Comparison of ENCODE assay signal across 2 cellular contexts in genomic region chr1:181084606-181084969, GRCh38.
TF ChIP-seq lines count a peak whose summit lies in the region.

No MANE protein-coding gene starts in this region.

TF ChIP-seq in HCT116, 20 proteins besides CTCF, POLR2A, EP300 and RAD21:
- no peak for TF ChIP-seq SRF (IDR thresholded peaks at IDR 0.05; ENCODE audit: low read depth)
- no peak for TF ChIP-seq ZNF274 (IDR thresholded peaks at IDR 0.05; ENCODE audit: low read depth, low read length)
- TF ChIP-seq SP1 (IDR thresholded peaks at IDR 0.05; ENCODE audit: low read depth): no peak
- no peak for TF ChIP-seq POLR2AphosphoS5 (IDR thresholded peaks at IDR 0.05; ENCODE audit: low read depth, low read length)
- TF ChIP-seq REST (IDR thresholded peaks at IDR 0.05; ENCODE audit: low read depth): no peak
- no peak for TF ChIP-seq YY1 (IDR thresholded peaks at IDR 0.05; ENCODE audit: extremely low read depth, insufficient replicate concordance, low read depth, low read length)

TF ChIP-seq in K562, 482 proteins besides CTCF, POLR2A, EP300 and RAD21:
- TF ChIP-seq, protein P1, sequence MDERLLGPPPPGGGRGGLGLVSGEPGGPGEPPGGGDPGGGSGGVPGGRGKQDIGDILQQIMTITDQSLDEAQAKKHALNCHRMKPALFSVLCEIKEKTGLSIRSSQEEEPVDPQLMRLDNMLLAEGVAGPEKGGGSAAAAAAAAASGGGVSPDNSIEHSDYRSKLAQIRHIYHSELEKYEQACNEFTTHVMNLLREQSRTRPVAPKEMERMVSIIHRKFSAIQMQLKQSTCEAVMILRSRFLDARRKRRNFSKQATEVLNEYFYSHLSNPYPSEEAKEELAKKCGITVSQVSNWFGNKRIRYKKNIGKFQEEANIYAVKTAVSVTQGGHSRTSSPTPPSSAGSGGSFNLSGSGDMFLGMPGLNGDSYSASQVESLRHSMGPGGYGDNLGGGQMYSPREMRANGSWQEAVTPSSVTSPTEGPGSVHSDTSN (CRISPR knock-in tag; IDR thresholded peaks at IDR 0.05; ENCODE audit: low read depth): no peak
- TF ChIP-seq, protein P1 (tag; conservative IDR thresholded peaks at IDR 0.05; ENCODE audit: low read depth): 0 out of 2 replicates have a peak, but pooled peaks have one; percentile 3
- no peak for TF ChIP-seq CSDE1 (IDR thresholded peaks at IDR 0.05)
- TF ChIP-seq VEZF1 (CRISPR knock-in tag; IDR thresholded peaks at IDR 0.05): 0 out of 2 replicates have a peak, but pooled peaks have one; percentile 2
- TF ChIP-seq, protein P2, sequence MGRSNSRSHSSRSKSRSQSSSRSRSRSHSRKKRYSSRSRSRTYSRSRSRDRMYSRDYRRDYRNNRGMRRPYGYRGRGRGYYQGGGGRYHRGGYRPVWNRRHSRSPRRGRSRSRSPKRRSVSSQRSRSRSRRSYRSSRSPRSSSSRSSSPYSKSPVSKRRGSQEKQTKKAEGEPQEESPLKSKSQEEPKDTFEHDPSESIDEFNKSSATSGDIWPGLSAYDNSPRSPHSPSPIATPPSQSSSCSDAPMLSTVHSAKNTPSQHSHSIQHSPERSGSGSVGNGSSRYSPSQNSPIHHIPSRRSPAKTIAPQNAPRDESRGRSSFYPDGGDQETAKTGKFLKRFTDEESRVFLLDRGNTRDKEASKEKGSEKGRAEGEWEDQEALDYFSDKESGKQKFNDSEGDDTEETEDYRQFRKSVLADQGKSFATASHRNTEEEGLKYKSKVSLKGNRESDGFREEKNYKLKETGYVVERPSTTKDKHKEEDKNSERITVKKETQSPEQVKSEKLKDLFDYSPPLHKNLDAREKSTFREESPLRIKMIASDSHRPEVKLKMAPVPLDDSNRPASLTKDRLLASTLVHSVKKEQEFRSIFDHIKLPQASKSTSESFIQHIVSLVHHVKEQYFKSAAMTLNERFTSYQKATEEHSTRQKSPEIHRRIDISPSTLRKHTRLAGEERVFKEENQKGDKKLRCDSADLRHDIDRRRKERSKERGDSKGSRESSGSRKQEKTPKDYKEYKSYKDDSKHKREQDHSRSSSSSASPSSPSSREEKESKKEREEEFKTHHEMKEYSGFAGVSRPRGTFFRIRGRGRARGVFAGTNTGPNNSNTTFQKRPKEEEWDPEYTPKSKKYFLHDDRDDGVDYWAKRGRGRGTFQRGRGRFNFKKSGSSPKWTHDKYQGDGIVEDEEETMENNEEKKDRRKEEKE (IDR thresholded peaks at IDR 0.05; ENCODE audit: borderline replicate concordance in 1 of 2, control insufficient read depth in 1 of 2, low read depth in 2 of 2, low read length in 1 of 2): no peak
- TF ChIP-seq KAT7 (CRISPR knock-in tag; IDR thresholded peaks at IDR 0.05; ENCODE audit: borderline replicate concordance): 0 out of 2 replicates have a peak, but pooled peaks have one; percentile 55
- TF ChIP-seq TCF7 (IDR thresholded peaks at IDR 0.05; ENCODE audit: borderline replicate concordance): peak; percentile 66; the same call in 1 of the 2 replicates
- TF ChIP-seq ARHGAP35 (IDR thresholded peaks at IDR 0.05; ENCODE audit: partially characterized antibody): no peak
- no peak for TF ChIP-seq ZNF384 (IDR thresholded peaks at IDR 0.05; ENCODE audit: low read depth, low read length)
- peak in 1 of 2 experiments; percentile 37; a peak in 2 of 4 replicates for TF ChIP-seq KDM1A (IDR thresholded peaks at IDR 0.05)
- peak; percentile 81; the same call in 1 of the 2 replicates for TF ChIP-seq LEF1 (IDR thresholded peaks at IDR 0.05)
- 0 out of 2 replicates have a peak, but pooled peaks have one; percentile 6 for TF ChIP-seq NBN (IDR thresholded peaks at IDR 0.05; ENCODE audit: low read depth)
- TF ChIP-seq RFX5 (IDR thresholded peaks at IDR 0.05; ENCODE audit: low read depth, low read length): no peak
- peak; percentile 53 for TF ChIP-seq NFIC (IDR thresholded peaks at IDR 0.05)
- 0 out of 2 replicates have a peak, but pooled peaks have one; percentile 2 for TF ChIP-seq EGR1 (conservative IDR thresholded peaks at IDR 0.05)
- TF ChIP-seq SRSF7 (optimal IDR thresholded peaks at IDR 0.05; ENCODE audit: low read depth, low read length): no peak
- 0 out of 2 replicates have a peak, but pooled peaks have one; percentile 5 for TF ChIP-seq FOXJ2 (tag; IDR thresholded peaks at IDR 0.05)
- 0 out of 2 replicates have a peak, but pooled peaks have one; percentile 1 for TF ChIP-seq ZNF263 (CRISPR knock-in tag; IDR thresholded peaks at IDR 0.05; ENCODE audit: borderline replicate concordance)
- 0 out of 2 replicates have a peak, but pooled peaks have one; percentile 12 for TF ChIP-seq ETV1 (tag; conservative IDR thresholded peaks at IDR 0.05; ENCODE audit: low read depth)
- 0 out of 2 replicates have a peak, but pooled peaks have one; percentile 7 for TF ChIP-seq XRCC5 (IDR thresholded peaks at IDR 0.05; ENCODE audit: low read depth, low read length)
- TF ChIP-seq ZKSCAN1 (IDR thresholded peaks at IDR 0.05; ENCODE audit: low read depth, low read length): peak; percentile 91
- 0 out of 2 replicates have a peak, but pooled peaks have one; percentile 3 for TF ChIP-seq NR2C1 (IDR thresholded peaks at IDR 0.05)
- TF ChIP-seq NR2C1 (tag; IDR thresholded peaks at IDR 0.05): no peak
- TF ChIP-seq PRMT5 (CRISPR knock-in tag; IDR thresholded peaks at IDR 0.05): no peak
- 0 out of 2 replicates have a peak, but pooled peaks have one; percentile 32 for TF ChIP-seq MTA1 (IDR thresholded peaks at IDR 0.05; ENCODE audit: borderline replicate concordance)
- no peak for TF ChIP-seq NFIX (CRISPR knock-in tag; IDR thresholded peaks at IDR 0.05; ENCODE audit: low read depth)
- no peak for TF ChIP-seq ZNF77 (CRISPR knock-in tag; IDR thresholded peaks at IDR 0.05)
- TF ChIP-seq ZFX (CRISPR knock-in tag; IDR thresholded peaks at IDR 0.05): no peak
- 0 out of 2 replicates have a peak, but pooled peaks have one; percentile 27 for TF ChIP-seq ADNP (tag; IDR thresholded peaks at IDR 0.05)
- TF ChIP-seq CCNT2 (IDR thresholded peaks at IDR 0.05; ENCODE audit: borderline replicate concordance, extremely low read depth, insufficient read length, low read depth, low read length): no peak
- TF ChIP-seq, protein P3, sequence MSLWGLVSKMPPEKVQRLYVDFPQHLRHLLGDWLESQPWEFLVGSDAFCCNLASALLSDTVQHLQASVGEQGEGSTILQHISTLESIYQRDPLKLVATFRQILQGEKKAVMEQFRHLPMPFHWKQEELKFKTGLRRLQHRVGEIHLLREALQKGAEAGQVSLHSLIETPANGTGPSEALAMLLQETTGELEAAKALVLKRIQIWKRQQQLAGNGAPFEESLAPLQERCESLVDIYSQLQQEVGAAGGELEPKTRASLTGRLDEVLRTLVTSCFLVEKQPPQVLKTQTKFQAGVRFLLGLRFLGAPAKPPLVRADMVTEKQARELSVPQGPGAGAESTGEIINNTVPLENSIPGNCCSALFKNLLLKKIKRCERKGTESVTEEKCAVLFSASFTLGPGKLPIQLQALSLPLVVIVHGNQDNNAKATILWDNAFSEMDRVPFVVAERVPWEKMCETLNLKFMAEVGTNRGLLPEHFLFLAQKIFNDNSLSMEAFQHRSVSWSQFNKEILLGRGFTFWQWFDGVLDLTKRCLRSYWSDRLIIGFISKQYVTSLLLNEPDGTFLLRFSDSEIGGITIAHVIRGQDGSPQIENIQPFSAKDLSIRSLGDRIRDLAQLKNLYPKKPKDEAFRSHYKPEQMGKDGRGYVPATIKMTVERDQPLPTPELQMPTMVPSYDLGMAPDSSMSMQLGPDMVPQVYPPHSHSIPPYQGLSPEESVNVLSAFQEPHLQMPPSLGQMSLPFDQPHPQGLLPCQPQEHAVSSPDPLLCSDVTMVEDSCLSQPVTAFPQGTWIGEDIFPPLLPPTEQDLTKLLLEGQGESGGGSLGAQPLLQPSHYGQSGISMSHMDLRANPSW (CRISPR knock-in tag; IDR thresholded peaks at IDR 0.05): 0 out of 2 replicates have a peak, but pooled peaks have one; percentile 35
- TF ChIP-seq ZNF316 (IDR thresholded peaks at IDR 0.05): 0 out of 2 replicates have a peak, but pooled peaks have one; percentile 20
- peak; percentile 58 for TF ChIP-seq MAFG (tag; conservative IDR thresholded peaks at IDR 0.05)
- TF ChIP-seq ZBED1 (IDR thresholded peaks at IDR 0.05): no peak
- TF ChIP-seq GABPB1 (CRISPR knock-in tag; IDR thresholded peaks at IDR 0.05): 0 out of 2 replicates have a peak, but pooled peaks have one; percentile 11
